Comparison of ENCODE assay signal across 1 cellular context in the genomic region with DNA sequence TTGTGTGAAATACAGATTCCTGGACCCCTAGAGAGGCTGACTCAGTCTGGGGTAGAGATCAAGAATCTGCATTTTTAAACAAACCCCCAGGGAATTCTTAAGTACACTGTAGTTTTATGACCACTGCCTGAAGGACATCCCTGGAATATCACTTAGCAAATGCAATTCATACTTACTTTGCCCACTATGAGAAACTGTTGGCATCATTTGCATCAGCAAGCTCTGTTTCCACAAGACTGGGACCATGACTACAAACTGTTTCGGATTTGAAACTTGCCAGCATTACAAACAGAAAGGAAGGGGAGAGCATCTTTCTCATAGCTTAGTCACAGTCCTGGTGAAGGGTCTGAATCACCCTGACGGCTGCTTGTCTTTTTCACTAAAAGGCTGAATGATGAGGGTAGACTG.
TF ChIP-seq lines count a peak whose summit lies in the region.

No MANE protein-coding gene starts in this region.

TF ChIP-seq in HEK293, 187 proteins besides CTCF, POLR2A, EP300 and RAD21 (continued from another document):
- TF ChIP-seq, protein P1, sequence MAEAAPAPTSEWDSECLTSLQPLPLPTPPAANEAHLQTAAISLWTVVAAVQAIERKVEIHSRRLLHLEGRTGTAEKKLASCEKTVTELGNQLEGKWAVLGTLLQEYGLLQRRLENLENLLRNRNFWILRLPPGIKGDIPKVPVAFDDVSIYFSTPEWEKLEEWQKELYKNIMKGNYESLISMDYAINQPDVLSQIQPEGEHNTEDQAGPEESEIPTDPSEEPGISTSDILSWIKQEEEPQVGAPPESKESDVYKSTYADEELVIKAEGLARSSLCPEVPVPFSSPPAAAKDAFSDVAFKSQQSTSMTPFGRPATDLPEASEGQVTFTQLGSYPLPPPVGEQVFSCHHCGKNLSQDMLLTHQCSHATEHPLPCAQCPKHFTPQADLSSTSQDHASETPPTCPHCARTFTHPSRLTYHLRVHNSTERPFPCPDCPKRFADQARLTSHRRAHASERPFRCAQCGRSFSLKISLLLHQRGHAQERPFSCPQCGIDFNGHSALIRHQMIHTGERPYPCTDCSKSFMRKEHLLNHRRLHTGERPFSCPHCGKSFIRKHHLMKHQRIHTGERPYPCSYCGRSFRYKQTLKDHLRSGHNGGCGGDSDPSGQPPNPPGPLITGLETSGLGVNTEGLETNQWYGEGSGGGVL (tag by site-specific recombination; IDR thresholded peaks at IDR 0.05), result no peak
- peak; percentile 36; the same call in 1 of the 2 replicates for TF ChIP-seq ZNF843 (tag by site-specific recombination; IDR thresholded peaks at IDR 0.05)
- TF ChIP-seq, protein P2, sequence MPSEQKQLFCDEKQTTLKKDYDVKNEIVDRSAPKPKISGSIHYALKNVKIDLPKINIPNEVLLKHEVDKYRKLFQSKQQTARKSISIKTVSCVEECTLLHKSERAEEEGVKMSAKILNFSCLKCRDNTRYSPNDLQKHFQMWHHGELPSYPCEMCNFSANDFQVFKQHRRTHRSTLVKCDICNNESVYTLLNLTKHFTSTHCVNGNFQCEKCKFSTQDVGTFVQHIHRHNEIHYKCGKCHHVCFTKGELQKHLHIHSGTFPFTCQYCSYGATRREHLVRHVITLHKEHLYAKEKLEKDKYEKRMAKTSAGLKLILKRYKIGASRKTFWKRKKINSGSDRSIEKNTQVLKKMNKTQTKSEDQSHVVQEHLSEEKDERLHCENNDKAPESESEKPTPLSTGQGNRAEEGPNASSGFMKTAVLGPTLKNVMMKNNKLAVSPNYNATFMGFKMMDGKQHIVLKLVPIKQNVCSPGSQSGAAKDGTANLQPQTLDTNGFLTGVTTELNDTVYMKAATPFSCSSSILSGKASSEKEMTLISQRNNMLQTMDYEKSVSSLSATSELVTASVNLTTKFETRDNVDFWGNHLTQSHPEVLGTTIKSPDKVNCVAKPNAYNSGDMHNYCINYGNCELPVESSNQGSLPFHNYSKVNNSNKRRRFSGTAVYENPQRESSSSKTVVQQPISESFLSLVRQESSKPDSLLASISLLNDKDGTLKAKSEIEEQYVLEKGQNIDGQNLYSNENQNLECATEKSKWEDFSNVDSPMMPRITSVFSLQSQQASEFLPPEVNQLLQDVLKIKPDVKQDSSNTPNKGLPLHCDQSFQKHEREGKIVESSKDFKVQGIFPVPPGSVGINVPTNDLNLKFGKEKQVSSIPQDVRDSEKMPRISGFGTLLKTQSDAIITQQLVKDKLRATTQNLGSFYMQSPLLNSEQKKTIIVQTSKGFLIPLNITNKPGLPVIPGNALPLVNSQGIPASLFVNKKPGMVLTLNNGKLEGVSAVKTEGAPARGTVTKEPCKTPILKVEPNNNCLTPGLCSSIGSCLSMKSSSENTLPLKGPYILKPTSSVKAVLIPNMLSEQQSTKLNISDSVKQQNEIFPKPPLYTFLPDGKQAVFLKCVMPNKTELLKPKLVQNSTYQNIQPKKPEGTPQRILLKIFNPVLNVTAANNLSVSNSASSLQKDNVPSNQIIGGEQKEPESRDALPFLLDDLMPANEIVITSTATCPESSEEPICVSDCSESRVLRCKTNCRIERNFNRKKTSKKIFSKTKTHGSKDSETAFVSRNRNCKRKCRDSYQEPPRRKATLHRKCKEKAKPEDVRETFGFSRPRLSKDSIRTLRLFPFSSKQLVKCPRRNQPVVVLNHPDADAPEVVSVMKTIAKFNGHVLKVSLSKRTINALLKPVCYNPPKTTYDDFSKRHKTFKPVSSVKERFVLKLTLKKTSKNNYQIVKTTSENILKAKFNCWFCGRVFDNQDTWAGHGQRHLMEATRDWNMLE (tag by site-specific recombination; conservative IDR thresholded peaks at IDR 0.05; ENCODE audit: low read depth), result no peak
- no peak for TF ChIP-seq ZNF830 (tag by site-specific recombination; IDR thresholded peaks at IDR 0.05; ENCODE audit: low read depth)
- no peak for TF ChIP-seq ZNF76 (tag by site-specific recombination; IDR thresholded peaks at IDR 0.05; ENCODE audit: borderline replicate concordance, low read depth)
- TF ChIP-seq PATZ1 (tag by site-specific recombination; IDR thresholded peaks at IDR 0.05), result no peak
- no peak for TF ChIP-seq KLF1 (tag by site-specific recombination; IDR thresholded peaks at IDR 0.05)
- TF ChIP-seq ZNF350 (tag by site-specific recombination; IDR thresholded peaks at IDR 0.05), result no peak
- no peak for TF ChIP-seq HOXC10 (CRISPR knock-in tag; IDR thresholded peaks at IDR 0.05)
- TF ChIP-seq ZNF23 (tag by site-specific recombination; IDR thresholded peaks at IDR 0.05; ENCODE audit: borderline replicate concordance), result no peak
TF ChIP-seq in HEK293: peak in this region for 16.
